In the genomic region with DNA sequence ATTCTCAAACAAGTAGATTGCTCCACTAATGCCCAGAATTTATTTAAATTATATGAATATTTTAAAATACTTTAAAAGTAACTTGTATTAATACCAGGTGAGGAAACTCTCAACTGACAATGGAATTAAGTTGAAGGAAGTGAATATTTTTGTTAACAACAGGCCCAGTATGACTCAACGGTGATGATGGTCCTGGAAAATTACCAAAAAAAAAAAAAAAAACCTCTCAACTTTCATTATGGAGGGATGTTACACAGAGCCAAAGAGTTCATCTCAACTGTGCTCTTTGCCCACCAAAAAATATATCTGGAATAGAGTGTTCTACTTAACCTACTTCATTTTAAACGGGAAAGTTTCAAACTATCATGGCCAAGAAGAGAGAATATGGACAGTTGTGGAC, we compare ENCODE assay signal across 1 cellular context.
TF ChIP-seq lines count a peak whose summit lies in the region.

No MANE protein-coding gene starts in this region.

TF ChIP-seq in HCT116, 20 proteins besides CTCF, POLR2A, EP300 and RAD21 (continued from another document):
- TF ChIP-seq, protein P1, sequence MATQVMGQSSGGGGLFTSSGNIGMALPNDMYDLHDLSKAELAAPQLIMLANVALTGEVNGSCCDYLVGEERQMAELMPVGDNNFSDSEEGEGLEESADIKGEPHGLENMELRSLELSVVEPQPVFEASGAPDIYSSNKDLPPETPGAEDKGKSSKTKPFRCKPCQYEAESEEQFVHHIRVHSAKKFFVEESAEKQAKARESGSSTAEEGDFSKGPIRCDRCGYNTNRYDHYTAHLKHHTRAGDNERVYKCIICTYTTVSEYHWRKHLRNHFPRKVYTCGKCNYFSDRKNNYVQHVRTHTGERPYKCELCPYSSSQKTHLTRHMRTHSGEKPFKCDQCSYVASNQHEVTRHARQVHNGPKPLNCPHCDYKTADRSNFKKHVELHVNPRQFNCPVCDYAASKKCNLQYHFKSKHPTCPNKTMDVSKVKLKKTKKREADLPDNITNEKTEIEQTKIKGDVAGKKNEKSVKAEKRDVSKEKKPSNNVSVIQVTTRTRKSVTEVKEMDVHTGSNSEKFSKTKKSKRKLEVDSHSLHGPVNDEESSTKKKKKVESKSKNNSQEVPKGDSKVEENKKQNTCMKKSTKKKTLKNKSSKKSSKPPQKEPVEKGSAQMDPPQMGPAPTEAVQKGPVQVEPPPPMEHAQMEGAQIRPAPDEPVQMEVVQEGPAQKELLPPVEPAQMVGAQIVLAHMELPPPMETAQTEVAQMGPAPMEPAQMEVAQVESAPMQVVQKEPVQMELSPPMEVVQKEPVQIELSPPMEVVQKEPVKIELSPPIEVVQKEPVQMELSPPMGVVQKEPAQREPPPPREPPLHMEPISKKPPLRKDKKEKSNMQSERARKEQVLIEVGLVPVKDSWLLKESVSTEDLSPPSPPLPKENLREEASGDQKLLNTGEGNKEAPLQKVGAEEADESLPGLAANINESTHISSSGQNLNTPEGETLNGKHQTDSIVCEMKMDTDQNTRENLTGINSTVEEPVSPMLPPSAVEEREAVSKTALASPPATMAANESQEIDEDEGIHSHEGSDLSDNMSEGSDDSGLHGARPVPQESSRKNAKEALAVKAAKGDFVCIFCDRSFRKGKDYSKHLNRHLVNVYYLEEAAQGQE (IDR thresholded peaks at IDR 0.05; ENCODE audit: low read depth) = no peak
